1 cellular context compared by ENCODE assay signal in the genomic region with DNA sequence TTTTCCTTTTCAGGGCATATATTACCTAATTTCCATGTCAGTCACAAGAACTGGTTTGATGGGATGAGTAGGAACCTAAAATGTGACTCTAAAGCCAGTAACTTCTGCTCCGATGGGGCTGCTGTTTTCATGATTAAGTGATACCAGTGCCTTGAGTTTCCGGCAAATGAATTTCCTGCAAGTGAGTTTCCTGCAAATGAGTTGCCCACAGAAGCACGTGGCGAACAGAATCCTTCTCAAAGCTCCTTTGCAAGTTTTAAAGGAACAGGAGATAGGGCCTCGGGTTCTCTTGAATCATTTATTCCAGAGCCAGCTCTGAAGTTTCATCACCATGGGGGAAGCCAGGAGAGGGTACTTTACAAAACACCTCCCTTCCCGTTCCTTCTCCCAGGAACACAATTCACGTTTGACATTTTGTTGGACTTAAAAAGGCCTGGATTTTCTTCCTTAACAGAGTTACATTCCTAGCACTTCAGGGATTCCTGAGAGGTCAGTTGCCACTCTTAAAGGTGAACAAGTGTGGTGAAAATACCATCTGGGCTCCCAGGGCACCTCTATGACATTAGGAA.
TF ChIP-seq lines count a peak whose summit lies in the region.

No MANE protein-coding gene starts in this region.

TF ChIP-seq in K562, 482 proteins besides CTCF, POLR2A, EP300 and RAD21 (continued from another document):
- TF ChIP-seq, protein P1, sequence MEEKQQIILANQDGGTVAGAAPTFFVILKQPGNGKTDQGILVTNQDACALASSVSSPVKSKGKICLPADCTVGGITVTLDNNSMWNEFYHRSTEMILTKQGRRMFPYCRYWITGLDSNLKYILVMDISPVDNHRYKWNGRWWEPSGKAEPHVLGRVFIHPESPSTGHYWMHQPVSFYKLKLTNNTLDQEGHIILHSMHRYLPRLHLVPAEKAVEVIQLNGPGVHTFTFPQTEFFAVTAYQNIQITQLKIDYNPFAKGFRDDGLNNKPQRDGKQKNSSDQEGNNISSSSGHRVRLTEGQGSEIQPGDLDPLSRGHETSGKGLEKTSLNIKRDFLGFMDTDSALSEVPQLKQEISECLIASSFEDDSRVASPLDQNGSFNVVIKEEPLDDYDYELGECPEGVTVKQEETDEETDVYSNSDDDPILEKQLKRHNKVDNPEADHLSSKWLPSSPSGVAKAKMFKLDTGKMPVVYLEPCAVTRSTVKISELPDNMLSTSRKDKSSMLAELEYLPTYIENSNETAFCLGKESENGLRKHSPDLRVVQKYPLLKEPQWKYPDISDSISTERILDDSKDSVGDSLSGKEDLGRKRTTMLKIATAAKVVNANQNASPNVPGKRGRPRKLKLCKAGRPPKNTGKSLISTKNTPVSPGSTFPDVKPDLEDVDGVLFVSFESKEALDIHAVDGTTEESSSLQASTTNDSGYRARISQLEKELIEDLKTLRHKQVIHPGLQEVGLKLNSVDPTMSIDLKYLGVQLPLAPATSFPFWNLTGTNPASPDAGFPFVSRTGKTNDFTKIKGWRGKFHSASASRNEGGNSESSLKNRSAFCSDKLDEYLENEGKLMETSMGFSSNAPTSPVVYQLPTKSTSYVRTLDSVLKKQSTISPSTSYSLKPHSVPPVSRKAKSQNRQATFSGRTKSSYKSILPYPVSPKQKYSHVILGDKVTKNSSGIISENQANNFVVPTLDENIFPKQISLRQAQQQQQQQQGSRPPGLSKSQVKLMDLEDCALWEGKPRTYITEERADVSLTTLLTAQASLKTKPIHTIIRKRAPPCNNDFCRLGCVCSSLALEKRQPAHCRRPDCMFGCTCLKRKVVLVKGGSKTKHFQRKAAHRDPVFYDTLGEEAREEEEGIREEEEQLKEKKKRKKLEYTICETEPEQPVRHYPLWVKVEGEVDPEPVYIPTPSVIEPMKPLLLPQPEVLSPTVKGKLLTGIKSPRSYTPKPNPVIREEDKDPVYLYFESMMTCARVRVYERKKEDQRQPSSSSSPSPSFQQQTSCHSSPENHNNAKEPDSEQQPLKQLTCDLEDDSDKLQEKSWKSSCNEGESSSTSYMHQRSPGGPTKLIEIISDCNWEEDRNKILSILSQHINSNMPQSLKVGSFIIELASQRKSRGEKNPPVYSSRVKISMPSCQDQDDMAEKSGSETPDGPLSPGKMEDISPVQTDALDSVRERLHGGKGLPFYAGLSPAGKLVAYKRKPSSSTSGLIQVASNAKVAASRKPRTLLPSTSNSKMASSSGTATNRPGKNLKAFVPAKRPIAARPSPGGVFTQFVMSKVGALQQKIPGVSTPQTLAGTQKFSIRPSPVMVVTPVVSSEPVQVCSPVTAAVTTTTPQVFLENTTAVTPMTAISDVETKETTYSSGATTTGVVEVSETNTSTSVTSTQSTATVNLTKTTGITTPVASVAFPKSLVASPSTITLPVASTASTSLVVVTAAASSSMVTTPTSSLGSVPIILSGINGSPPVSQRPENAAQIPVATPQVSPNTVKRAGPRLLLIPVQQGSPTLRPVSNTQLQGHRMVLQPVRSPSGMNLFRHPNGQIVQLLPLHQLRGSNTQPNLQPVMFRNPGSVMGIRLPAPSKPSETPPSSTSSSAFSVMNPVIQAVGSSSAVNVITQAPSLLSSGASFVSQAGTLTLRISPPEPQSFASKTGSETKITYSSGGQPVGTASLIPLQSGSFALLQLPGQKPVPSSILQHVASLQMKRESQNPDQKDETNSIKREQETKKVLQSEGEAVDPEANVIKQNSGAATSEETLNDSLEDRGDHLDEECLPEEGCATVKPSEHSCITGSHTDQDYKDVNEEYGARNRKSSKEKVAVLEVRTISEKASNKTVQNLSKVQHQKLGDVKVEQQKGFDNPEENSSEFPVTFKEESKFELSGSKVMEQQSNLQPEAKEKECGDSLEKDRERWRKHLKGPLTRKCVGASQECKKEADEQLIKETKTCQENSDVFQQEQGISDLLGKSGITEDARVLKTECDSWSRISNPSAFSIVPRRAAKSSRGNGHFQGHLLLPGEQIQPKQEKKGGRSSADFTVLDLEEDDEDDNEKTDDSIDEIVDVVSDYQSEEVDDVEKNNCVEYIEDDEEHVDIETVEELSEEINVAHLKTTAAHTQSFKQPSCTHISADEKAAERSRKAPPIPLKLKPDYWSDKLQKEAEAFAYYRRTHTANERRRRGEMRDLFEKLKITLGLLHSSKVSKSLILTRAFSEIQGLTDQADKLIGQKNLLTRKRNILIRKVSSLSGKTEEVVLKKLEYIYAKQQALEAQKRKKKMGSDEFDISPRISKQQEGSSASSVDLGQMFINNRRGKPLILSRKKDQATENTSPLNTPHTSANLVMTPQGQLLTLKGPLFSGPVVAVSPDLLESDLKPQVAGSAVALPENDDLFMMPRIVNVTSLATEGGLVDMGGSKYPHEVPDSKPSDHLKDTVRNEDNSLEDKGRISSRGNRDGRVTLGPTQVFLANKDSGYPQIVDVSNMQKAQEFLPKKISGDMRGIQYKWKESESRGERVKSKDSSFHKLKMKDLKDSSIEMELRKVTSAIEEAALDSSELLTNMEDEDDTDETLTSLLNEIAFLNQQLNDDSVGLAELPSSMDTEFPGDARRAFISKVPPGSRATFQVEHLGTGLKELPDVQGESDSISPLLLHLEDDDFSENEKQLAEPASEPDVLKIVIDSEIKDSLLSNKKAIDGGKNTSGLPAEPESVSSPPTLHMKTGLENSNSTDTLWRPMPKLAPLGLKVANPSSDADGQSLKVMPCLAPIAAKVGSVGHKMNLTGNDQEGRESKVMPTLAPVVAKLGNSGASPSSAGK (IDR thresholded peaks at IDR 0.05), result peak; percentile 43; the same call in 1 of the 2 replicates
- TF ChIP-seq ZNF778 (CRISPR knock-in tag; IDR thresholded peaks at IDR 0.05) (no peak), SMAD4 (CRISPR knock-in tag; conservative IDR thresholded peaks at IDR 0.05) (0 out of 2 replicates have a peak, but pooled peaks have one; percentile 18), ZNF445 (CRISPR knock-in tag; IDR thresholded peaks at IDR 0.05; ENCODE audit: low read depth) (no peak), KLF13 (tag; IDR thresholded peaks at IDR 0.05; ENCODE audit: borderline replicate concordance, low read depth) (no peak), ZNF217 (CRISPR knock-in tag; IDR thresholded peaks at IDR 0.05) (no peak), ERF (CRISPR knock-in tag; IDR thresholded peaks at IDR 0.05) (0 out of 2 replicates have a peak, but pooled peaks have one; percentile 51), NCOA4 (IDR thresholded peaks at IDR 0.05; ENCODE audit: partially characterized antibody) (no peak), L3MBTL2 (IDR thresholded peaks at IDR 0.05) (peak; percentile 54; the same call in 1 of the 2 replicates), SREBF2 (CRISPR knock-in tag; IDR thresholded peaks at IDR 0.05) (no peak)
- TF ChIP-seq, protein P2, sequence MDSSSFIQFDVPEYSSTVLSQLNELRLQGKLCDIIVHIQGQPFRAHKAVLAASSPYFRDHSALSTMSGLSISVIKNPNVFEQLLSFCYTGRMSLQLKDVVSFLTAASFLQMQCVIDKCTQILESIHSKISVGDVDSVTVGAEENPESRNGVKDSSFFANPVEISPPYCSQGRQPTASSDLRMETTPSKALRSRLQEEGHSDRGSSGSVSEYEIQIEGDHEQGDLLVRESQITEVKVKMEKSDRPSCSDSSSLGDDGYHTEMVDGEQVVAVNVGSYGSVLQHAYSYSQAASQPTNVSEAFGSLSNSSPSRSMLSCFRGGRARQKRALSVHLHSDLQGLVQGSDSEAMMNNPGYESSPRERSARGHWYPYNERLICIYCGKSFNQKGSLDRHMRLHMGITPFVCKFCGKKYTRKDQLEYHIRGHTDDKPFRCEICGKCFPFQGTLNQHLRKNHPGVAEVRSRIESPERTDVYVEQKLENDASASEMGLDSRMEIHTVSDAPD (CRISPR knock-in tag; IDR thresholded peaks at IDR 0.05), result no peak
- TF ChIP-seq, protein P3, sequence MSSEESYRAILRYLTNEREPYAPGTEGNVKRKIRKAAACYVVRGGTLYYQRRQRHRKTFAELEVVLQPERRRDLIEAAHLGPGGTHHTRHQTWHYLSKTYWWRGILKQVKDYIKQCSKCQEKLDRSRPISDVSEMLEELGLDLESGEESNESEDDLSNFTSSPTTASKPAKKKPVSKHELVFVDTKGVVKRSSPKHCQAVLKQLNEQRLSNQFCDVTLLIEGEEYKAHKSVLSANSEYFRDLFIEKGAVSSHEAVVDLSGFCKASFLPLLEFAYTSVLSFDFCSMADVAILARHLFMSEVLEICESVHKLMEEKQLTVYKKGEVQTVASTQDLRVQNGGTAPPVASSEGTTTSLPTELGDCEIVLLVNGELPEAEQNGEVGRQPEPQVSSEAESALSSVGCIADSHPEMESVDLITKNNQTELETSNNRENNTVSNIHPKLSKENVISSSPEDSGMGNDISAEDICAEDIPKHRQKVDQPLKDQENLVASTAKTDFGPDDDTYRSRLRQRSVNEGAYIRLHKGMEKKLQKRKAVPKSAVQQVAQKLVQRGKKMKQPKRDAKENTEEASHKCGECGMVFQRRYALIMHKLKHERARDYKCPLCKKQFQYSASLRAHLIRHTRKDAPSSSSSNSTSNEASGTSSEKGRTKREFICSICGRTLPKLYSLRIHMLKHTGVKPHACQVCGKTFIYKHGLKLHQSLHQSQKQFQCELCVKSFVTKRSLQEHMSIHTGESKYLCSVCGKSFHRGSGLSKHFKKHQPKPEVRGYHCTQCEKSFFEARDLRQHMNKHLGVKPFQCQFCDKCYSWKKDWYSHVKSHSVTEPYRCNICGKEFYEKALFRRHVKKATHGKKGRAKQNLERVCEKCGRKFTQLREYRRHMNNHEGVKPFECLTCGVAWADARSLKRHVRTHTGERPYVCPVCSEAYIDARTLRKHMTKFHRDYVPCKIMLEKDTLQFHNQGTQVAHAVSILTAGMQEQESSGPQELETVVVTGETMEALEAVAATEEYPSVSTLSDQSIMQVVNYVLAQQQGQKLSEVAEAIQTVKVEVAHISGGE (CRISPR knock-in tag; IDR thresholded peaks at IDR 0.05), result peak in 1 of 3 experiments; percentile 8; a peak in 1 of 6 replicates
- TF ChIP-seq, protein P4, sequence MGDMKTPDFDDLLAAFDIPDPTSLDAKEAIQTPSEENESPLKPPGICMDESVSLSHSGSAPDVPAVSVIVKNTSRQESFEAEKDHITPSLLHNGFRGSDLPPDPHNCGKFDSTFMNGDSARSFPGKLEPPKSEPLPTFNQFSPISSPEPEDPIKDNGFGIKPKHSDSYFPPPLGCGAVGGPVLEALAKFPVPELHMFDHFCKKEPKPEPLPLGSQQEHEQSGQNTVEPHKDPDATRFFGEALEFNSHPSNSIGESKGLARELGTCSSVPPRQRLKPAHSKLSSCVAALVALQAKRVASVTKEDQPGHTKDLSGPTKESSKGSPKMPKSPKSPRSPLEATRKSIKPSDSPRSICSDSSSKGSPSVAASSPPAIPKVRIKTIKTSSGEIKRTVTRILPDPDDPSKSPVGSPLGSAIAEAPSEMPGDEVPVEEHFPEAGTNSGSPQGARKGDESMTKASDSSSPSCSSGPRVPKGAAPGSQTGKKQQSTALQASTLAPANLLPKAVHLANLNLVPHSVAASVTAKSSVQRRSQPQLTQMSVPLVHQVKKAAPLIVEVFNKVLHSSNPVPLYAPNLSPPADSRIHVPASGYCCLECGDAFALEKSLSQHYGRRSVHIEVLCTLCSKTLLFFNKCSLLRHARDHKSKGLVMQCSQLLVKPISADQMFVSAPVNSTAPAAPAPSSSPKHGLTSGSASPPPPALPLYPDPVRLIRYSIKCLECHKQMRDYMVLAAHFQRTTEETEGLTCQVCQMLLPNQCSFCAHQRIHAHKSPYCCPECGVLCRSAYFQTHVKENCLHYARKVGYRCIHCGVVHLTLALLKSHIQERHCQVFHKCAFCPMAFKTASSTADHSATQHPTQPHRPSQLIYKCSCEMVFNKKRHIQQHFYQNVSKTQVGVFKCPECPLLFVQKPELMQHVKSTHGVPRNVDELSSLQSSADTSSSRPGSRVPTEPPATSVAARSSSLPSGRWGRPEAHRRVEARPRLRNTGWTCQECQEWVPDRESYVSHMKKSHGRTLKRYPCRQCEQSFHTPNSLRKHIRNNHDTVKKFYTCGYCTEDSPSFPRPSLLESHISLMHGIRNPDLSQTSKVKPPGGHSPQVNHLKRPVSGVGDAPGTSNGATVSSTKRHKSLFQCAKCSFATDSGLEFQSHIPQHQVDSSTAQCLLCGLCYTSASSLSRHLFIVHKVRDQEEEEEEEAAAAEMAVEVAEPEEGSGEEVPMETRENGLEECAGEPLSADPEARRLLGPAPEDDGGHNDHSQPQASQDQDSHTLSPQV (IDR thresholded peaks at IDR 0.05), result 0 out of 2 replicates have a peak, but pooled peaks have one; percentile 31
